Comparison of ENCODE assay signal across 8 cellular contexts in the genomic region with DNA sequence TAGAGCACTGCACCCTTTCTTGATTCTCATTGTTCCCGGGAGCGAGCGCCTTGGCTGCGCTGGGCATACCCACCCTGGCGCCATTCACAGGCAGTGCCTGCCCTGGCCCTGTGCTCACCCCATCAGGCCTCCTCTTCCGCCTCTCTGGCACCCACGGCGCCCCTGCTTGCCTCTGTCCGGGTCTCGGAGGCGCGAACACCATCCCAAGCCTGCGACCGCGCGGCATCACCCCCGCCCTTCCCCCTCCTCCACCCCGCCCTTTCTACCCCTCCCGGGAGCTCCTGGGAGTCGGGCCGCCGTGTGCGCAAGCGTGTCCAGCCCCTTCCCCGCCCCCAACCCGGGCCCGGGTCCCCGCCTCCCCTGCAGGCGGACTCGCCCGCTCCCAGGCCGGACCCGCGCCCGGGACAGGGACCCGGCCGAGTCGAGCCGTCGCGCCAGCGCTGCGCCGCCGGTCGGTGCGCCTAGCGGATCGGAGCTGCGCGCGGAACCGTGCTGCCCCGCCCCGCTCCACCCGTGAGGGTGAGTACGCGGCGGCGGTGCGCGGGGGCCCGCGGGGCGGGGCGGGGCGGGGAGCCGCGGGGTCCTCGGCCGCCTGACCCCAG. TPM values are rescaled to one million over a fixed set of nuclear protein-coding genes. Genes with fewer than 3 reads are reported as not detected.
DNase-seq lines count a peak whose midpoint lies in the region; ATAC-seq, FAIRE-seq and TF ChIP-seq lines count a peak whose summit lies in the region.

A gene with protein sequence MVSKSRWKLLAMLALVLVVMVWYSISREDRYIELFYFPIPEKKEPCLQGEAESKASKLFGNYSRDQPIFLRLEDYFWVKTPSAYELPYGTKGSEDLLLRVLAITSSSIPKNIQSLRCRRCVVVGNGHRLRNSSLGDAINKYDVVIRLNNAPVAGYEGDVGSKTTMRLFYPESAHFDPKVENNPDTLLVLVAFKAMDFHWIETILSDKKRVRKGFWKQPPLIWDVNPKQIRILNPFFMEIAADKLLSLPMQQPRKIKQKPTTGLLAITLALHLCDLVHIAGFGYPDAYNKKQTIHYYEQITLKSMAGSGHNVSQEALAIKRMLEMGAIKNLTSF (plus strand): TSS at position 363 of the 602 bp plus-strand sequence. CDS start 50,470 bp downstream, outside the sequence.

- peak within 1 kb of the TSS; percentile 17 to 75 for H3K27ac Mint-ChIP-seq in T-cell

- no peaks in the 10 kb centered on the region for H3K9me3 ChIP-seq in DOHH2 (ENCODE audit: control insufficient read depth, insufficient read depth, low read length)
- no peaks in the 10 kb centered on the region for H3K9me3 ChIP-seq in KOPT-K1 (ENCODE audit: insufficient read depth, low read length, poor library complexity, severe bottlenecking)
- H3K9me3 ChIP-seq in adrenal gland (replicated peaks in 1 of 3), result no peaks in the 10 kb centered on the region
- no peaks in the 10 kb centered on the region for H3K9me3 ChIP-seq in left ventricle myocardium inferior (replicated peaks)

- peak within 1 kb of the TSS; percentile 35 for H3K27ac ChIP-seq in DOHH2 (ENCODE audit: low read depth, low read length)
- H3K27ac ChIP-seq in KOPT-K1 (ENCODE audit: low read depth, low read length, poor library complexity, severe bottlenecking), result peak within 1 kb of the TSS; percentile 97
- H3K27ac ChIP-seq in adrenal gland, result peak within 1 kb of the TSS; percentile 55 to 96 (median 91)
- H3K27ac ChIP-seq in left ventricle myocardium inferior (replicated peaks), result peak within 1 kb of the TSS; percentile 84

- H3K36me3 Mint-ChIP-seq in T-cell, result peaks cover 4% of the 10 kb centered on the region

- POLR2A ChIA-PET in T-cell (lab: Charles Lee), result no interaction called here

- H3K79me2 ChIP-seq in DOHH2 (ENCODE audit: control insufficient read depth, low read length), result peaks cover 54% of the 10 kb centered on the region

- H3K4me1 ChIP-seq in DOHH2 (ENCODE audit: control insufficient read depth, low read length) (peaks cover 35% of the 10 kb centered on the region), adrenal gland (replicated peaks in 1 of 2) (peaks cover 68 to 77% of the 10 kb centered on the region in 2 donors), left ventricle myocardium inferior (peaks cover 94% of the 10 kb centered on the region)

- TF ChIP-seq CTCF in DOHH2 (IDR thresholded peaks at IDR 0.05; ENCODE audit: low read depth, low read length, poor library complexity, severe bottlenecking), result no peak
- TF ChIP-seq CTCF in adrenal gland (IDR thresholded peaks at IDR 0.05), result no peak
- TF ChIP-seq CTCF in left ventricle myocardium inferior (IDR thresholded peaks at IDR 0.05; ENCODE audit: borderline replicate concordance), result no peak

- H3K27me3 Mint-ChIP-seq in T-cell, result no peaks in the 10 kb centered on the region

- WGBS in adrenal gland, 4 donors, result 0% methylated on average over 12 to 71 of the region's 71 CpGs; no CpG with 5 or more reads in 1 of the 4 donors

- peak in 1 of 2 donors; percentile 68 for TF ChIP-seq POLR2A in adrenal gland (IDR thresholded peaks at IDR 0.05)

- FAIRE-seq in urothelium cell line (lab: Jason Lieb, UNC), result no peak

- peak; percentile 60 for ATAC-seq in GM21576 (IDR thresholded peaks at IDR 0.05; ENCODE audit: unreplicated experiment)
- ATAC-seq in T-cell (replicated peaks in 1 of 4), result peak; percentile 74 to 80 (median 78)

- H3K4me3 ChIP-seq in DOHH2 (ENCODE audit: low read length) (peak within 1 kb of the TSS; percentile 97), adrenal gland (peak within 1 kb of the TSS; percentile 32 to 70 (median 50)), left ventricle myocardium inferior (peak within 1 kb of the TSS; percentile 75)

- H4K20me1 ChIP-seq in DOHH2 (ENCODE audit: control insufficient read depth, insufficient read depth, low read depth, low read length), result no peaks in the 10 kb centered on the region

- H3K27me3 ChIP-seq in DOHH2 (ENCODE audit: control insufficient read depth, low read length) (no peaks in the 10 kb centered on the region), adrenal gland (no peaks in the 10 kb centered on the region), left ventricle myocardium inferior (ENCODE audit: low read depth) (no peaks in the 10 kb centered on the region)

- H3K4me1 Mint-ChIP-seq in T-cell, result peaks cover 26 to 46% (median 30%) of the 10 kb centered on the region in 3 donors

- CTCF ChIA-PET in T-cell (lab: Charles Lee), result interaction anchor here in 1 of 2 donors (1.2 kb wide), 1 partner anchor 44 kb away, joined by 4 read pairs; no protein-coding TSS in a partner anchor

- no peaks in the 10 kb centered on the region for H3F3A ChIP-seq in DOHH2 (ENCODE audit: control insufficient read depth, insufficient read depth)

- H3K36me3 ChIP-seq in DOHH2 (ENCODE audit: control insufficient read depth, low read length) (peaks cover 20% of the 10 kb centered on the region), KOPT-K1 (ENCODE audit: insufficient read depth, low read length) (peaks cover 19% of the 10 kb centered on the region; the same call in 1 of the 2 replicates), adrenal gland (replicated peaks in 1 of 2) (no peaks in the 10 kb centered on the region), left ventricle myocardium inferior (no peaks in the 10 kb centered on the region)

- no peaks in the 10 kb centered on the region for H3K9me2 ChIP-seq in DOHH2 (replicated peaks; ENCODE audit: control insufficient read depth, low read length)

- H3K4me3 Mint-ChIP-seq in T-cell, result peak within 1 kb of the TSS; percentile 83 to 86 (median 84)

- DNase-seq in T-cell, result peak in 32 of 34 experiments; percentile 7 to 66 (median 38)
- peak; percentile 84 to 92 (median 89) for DNase-seq in adrenal gland
- DNase-seq in left ventricle myocardium inferior, result peak; percentile 90
- no peak for DNase-seq in pulmonary artery endothelial cell (ENCODE audit: low read depth, low spot score)
- peak; percentile 91 for DNase-seq in urothelium cell line (ENCODE audit: low spot score)

- intact Hi-C loops in adrenal gland (cut with DNase I), result loop anchor here in 1 of 2 donors (5.0 kb wide), 2 partner anchors 38 to 67 kb away; no protein-coding TSS in a partner anchor
- intact Hi-C loops in left ventricle myocardium inferior (cut with micrococcal nuclease), result loop anchor here (5.0 kb wide), 1 partner anchor 38 kb away; no protein-coding TSS in a partner anchor

- H3K9me3 Mint-ChIP-seq in T-cell, result no peaks in the 10 kb centered on the region

- H3K4me2 ChIP-seq in DOHH2 (ENCODE audit: low read length), result peak within 1 kb of the TSS; percentile 96

RNA-seq across cellular contexts. Expression of the gene that starts here (rescaled TPM):
- total RNA-seq in T-cell (1 to 10 TPM; 2.6 to 4.8 (median 3.6) TPM), adrenal gland (100 to 1,000 TPM; 119 to 359 (median 144) TPM), left ventricle myocardium inferior (61.7 TPM), pulmonary artery endothelial cell (28.2 and 45.3 TPM in 2 replicates)
- 100 to 1,000 TPM; 210 to 265 (median 254) TPM for polyA plus RNA-seq in adrenal gland

Comparison
In these comparisons a context has a peak if more than half of its experiments do, and no peak if none do; other contexts are left out.
1. H3K27ac ChIP-seq: peak in every context shown above with its lines; median percentile 97 in KOPT-K1; 91 in adrenal gland; 84 in left ventricle myocardium inferior; 35 in DOHH2.